Comparison of ENCODE assay signal across 8 cellular contexts in the genomic region with DNA sequence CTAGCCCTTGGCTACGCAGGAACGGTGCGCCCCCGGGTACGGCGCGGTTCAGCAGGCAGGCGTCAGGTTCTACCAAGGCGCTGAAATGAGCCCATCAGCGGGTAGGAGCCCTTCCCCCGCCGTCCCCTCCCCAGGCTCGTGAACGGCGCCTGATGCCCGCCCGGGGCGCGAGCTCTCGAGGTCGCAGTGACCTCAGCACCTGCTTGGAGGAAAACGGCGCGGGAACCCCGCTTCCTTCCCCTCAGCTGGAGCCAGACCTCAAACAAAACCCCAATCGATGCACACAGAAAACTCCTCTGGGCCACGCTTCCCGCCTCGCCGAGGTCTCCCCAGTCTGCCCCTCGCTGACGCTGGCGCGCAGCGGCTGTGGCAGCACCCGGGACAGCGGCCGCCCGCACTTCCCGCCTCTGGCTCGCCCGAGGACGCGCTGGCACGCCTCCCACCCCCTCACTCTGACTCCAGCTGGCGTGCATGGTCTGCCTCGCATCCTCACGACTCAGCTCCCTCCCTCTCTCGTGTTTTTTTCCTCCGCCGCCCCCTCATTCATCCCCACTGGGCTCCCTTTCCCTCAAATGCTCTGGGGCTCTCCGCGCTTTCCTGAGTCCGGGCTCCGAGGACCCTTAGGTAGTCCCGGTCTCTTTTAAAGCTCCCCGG. TPM values are rescaled to one million over a fixed set of nuclear protein-coding genes. Genes with fewer than 3 reads are reported as not detected.
A peak's percentile ranks its signal among the peaks of the same experiment; 100 is the strongest.
DNase-seq lines count a peak whose midpoint lies in the region; ATAC-seq and TF ChIP-seq lines count a peak whose summit lies in the region.

No MANE protein-coding gene starts in this region.

- ATAC-seq in HG03378 (IDR thresholded peaks at IDR 0.05; ENCODE audit: unreplicated experiment), result no peak

- peaks cover 54% of the 10 kb centered on the region for H3K27me3 Mint-ChIP-seq in osteocyte (ENCODE audit: unreplicated experiment)

- peaks cover 16% of the 10 kb centered on the region for H3K4me1 ChIP-seq in endocrine pancreas (ENCODE audit: control insufficient read depth, insufficient read depth, low read length)

- H3K4me3 ChIP-seq in endocrine pancreas (ENCODE audit: control insufficient read depth, insufficient read depth, low read length), result no peak overlapping the region

- H3K9ac ChIP-seq in endocrine pancreas (ENCODE audit: control insufficient read depth, insufficient read depth, low read length), result peak overlapping the region; percentile 90

- H3K9me3 Mint-ChIP-seq in osteocyte (ENCODE audit: unreplicated experiment), result peaks cover 3% of the 10 kb centered on the region

- H3K27ac Mint-ChIP-seq in osteocyte (ENCODE audit: unreplicated experiment), result no peak overlapping the region

- DNase-seq in GM10248 (ENCODE audit: extremely low spot score), result peak; percentile 27
- peak; percentile 51 for DNase-seq in NCI-H2227 treated with DMSO at 0.1 percent for 48 hours (lab: John Stamatoyannopoulos, UW)
- DNase-seq in osteocyte (ENCODE audit: extremely low spot score, unreplicated experiment), result no peak
- no peak for DNase-seq in GM10266 (ENCODE audit: extremely low spot score)
- no peak for DNase-seq in NCI-H226
- no peak for DNase-seq in kidney glomerular epithelial cell (lab: John Stamatoyannopoulos, UW)

- H3K4me3 Mint-ChIP-seq in osteocyte (ENCODE audit: unreplicated experiment), result peak overlapping the region; percentile 51

- peaks cover 3% of the 10 kb centered on the region for H3K36me3 ChIP-seq in endocrine pancreas (ENCODE audit: control insufficient read depth, insufficient read depth, low read length)

- POLR2A ChIA-PET in GM10248 (lab: Yijun Ruan, JAX), result no interaction called here

- TF ChIP-seq CTCF in GM10248 (IDR thresholded peaks at IDR 0.05; ENCODE audit: control extremely low read depth, extremely low read depth, low read depth, missing control alignments) (no peak), osteocyte (IDR thresholded peaks at IDR 0.05) (no peak), GM10266 (IDR thresholded peaks at IDR 0.05; ENCODE audit: control insufficient read depth, insufficient read depth, low read depth, missing control alignments) (no peak)

- H3K27me3 ChIP-seq in endocrine pancreas (ENCODE audit: control insufficient read depth, insufficient read depth, low read length), result no peaks in the 10 kb centered on the region

- H3K9me3 ChIP-seq in endocrine pancreas (ENCODE audit: control insufficient read depth, low read length), result no peaks in the 10 kb centered on the region

- H3K36me3 Mint-ChIP-seq in osteocyte (ENCODE audit: unreplicated experiment), result no peaks in the 10 kb centered on the region

- peaks cover 13% of the 10 kb centered on the region for H3K4me1 Mint-ChIP-seq in osteocyte (ENCODE audit: unreplicated experiment)

- CTCF ChIA-PET in GM10248 (lab: Yijun Ruan, JAX), result interaction anchor here (1.3 kb wide), 1 partner anchor 341 kb away, joined by 3 read pairs; no protein-coding TSS in a partner anchor

RNA-seq across cellular contexts. Expression of gene GAD2, which starts 0.5 kb away (rescaled TPM):
- total RNA-seq in osteocyte, result not detected in 2 replicates

Comparison
In these comparisons a context has a peak if more than half of its experiments do, and no peak if none do; other contexts are left out.
1. DNase-seq: peak in GM10248 (single experiment) and NCI-H2227 treated with DMSO at 0.1 percent for 48 hours (single experiment); none in osteocyte (single experiment), GM10266 (single experiment), NCI-H226 (single experiment) and kidney glomerular epithelial cell (single experiment).